Comparison of ENCODE assay signal across 1 cellular context in genomic region chr19:50248826-50249225, GRCh38.
TF ChIP-seq lines count a peak whose summit lies in the region.

No MANE protein-coding gene starts in this region.

TF ChIP-seq in H1, 55 proteins besides CTCF, POLR2A, EP300 and RAD21:
- TF ChIP-seq CHD7 (IDR thresholded peaks at IDR 0.05; ENCODE audit: insufficient replicate concordance, low read length): no peak
